In genomic region chr2:204293884-204294535, GRCh38 we compare ENCODE assay signal across 19 cellular contexts.
DNase-seq lines count a peak whose midpoint lies in the region; ATAC-seq and TF ChIP-seq lines count a peak whose summit lies in the region.
"Had no signal": no experiment of that assay in that cellular context is flagged by ENCODE, and none has a peak within 500 bp of the region (broad histone marks: within the 10 kb centered on the region; RNA-seq: fewer than 3 reads in every experiment).

No MANE protein-coding gene starts in this region.

- H3K36me3 Mint-ChIP-seq in activated CD4-positive, alpha-beta T cell treated with anti-CD3 and anti-CD28 coated beads, Interleukin-2, amount 10 ng/mL, durations not matched to agents 7 days and 5 days (ENCODE audit: low read depth), result no peaks in the 10 kb centered on the region
- H3K36me3 Mint-ChIP-seq in activated CD4-positive, alpha-beta T cell treated with anti-CD3 and anti-CD28 coated beads for 36 hours (ENCODE audit: low read depth), result no peaks in the 10 kb centered on the region
- H3K36me3 Mint-ChIP-seq: CD4-positive, alpha-beta memory T cell had no signal

- H3K4me3 ChIP-seq in lower lobe of right lung, result no peak overlapping the region
- H3K4me3 ChIP-seq: A549, SK-N-MC had no signal

- peaks cover 40% of the 10 kb centered on the region for H3K27me3 Mint-ChIP-seq in activated CD4-positive, alpha-beta T cell treated with anti-CD3 and anti-CD28 coated beads, Interleukin-2, amount 10 ng/mL, durations not matched to agents 7 days and 5 days
- H3K27me3 Mint-ChIP-seq in activated CD4-positive, alpha-beta T cell treated with anti-CD3 and anti-CD28 coated beads for 36 hours, result peaks cover 20% of the 10 kb centered on the region

- no peaks in the 10 kb centered on the region for H3K27me3 ChIP-seq in lower lobe of right lung (ENCODE audit: low read depth)

- no peaks in the 10 kb centered on the region for H3K9me3 ChIP-seq in lower lobe of right lung
- H3K9me3 ChIP-seq: A549 had no signal

- H3K27ac ChIP-seq in lower lobe of right lung, result no peak overlapping the region
- H3K27ac ChIP-seq: A549, SK-N-MC had no signal

- intact Hi-C loops in activated CD4-positive, alpha-beta T cell treated with anti-CD3 and anti-CD28 coated beads for 36 hours (cut with DNase I, micrococcal nuclease), result no loop called here
- intact Hi-C loops in lower lobe of right lung (cut with DNase I), result no loop called here

- H3K9me3 Mint-ChIP-seq in activated CD4-positive, alpha-beta T cell treated with anti-CD3 and anti-CD28 coated beads, Interleukin-2, amount 10 ng/mL, durations not matched to agents 7 days and 5 days, result no peaks in the 10 kb centered on the region
- no peaks in the 10 kb centered on the region for H3K9me3 Mint-ChIP-seq in activated CD4-positive, alpha-beta T cell treated with anti-CD3 and anti-CD28 coated beads for 36 hours (ENCODE audit: low read depth)

- H3K36me3 ChIP-seq in lower lobe of right lung, result no peaks in the 10 kb centered on the region

- TF ChIP-seq CTCF in lower lobe of right lung (IDR thresholded peaks at IDR 0.05), result no peak

- POLR2A ChIA-PET in activated CD4-positive, alpha-beta T cell treated with anti-CD3 and anti-CD28 coated beads, Interleukin-2, amount 10 ng/mL, durations not matched to agents 7 days and 5 days (lab: Charles Lee), result no interaction called here
- POLR2A ChIA-PET in activated CD4-positive, alpha-beta T cell treated with anti-CD3 and anti-CD28 coated beads for 36 hours (lab: Charles Lee), result no interaction called here

- H3K4me1 ChIP-seq in lower lobe of right lung, result peaks cover 4% of the 10 kb centered on the region
- H3K4me1 ChIP-seq: A549 had no signal

- H3K4me3 Mint-ChIP-seq in activated CD4-positive, alpha-beta T cell treated with anti-CD3 and anti-CD28 coated beads, Interleukin-2, amount 10 ng/mL, durations not matched to agents 7 days and 5 days, result no peak overlapping the region
- no peak overlapping the region for H3K4me3 Mint-ChIP-seq in activated CD4-positive, alpha-beta T cell treated with anti-CD3 and anti-CD28 coated beads for 36 hours
- H3K4me3 Mint-ChIP-seq: CD4-positive, alpha-beta memory T cell had no signal

- CTCF ChIA-PET in activated CD4-positive, alpha-beta T cell treated with anti-CD3 and anti-CD28 coated beads, Interleukin-2, amount 10 ng/mL, durations not matched to agents 7 days and 5 days (lab: Charles Lee), result interaction anchor here (0.8 kb wide), 1 partner anchor 12 kb away, joined by 3 read pairs; no protein-coding TSS in a partner anchor
- CTCF ChIA-PET in activated CD4-positive, alpha-beta T cell treated with anti-CD3 and anti-CD28 coated beads for 36 hours (lab: Charles Lee), result no interaction called here

- no peak for ATAC-seq in activated CD4-positive, alpha-beta T cell treated with anti-CD3 and anti-CD28 coated beads for 36 hours
- ATAC-seq in lower lobe of right lung (peak; percentile 62 to 72), HG02642 (IDR thresholded peaks at IDR 0.05; ENCODE audit: poor library complexity, unreplicated experiment) (no peak), left lobe of liver (no peak)
- ATAC-seq: A549 had no signal

- peak overlapping the region; percentile 43 for H3K27ac Mint-ChIP-seq in activated CD4-positive, alpha-beta T cell treated with anti-CD3 and anti-CD28 coated beads, Interleukin-2, amount 10 ng/mL, durations not matched to agents 7 days and 5 days
- H3K27ac Mint-ChIP-seq in activated CD4-positive, alpha-beta T cell treated with anti-CD3 and anti-CD28 coated beads for 36 hours, result no peak overlapping the region
- H3K27ac Mint-ChIP-seq: CD4-positive, alpha-beta memory T cell had no signal

- no peak for DNase-seq in activated CD4-positive, alpha-beta T cell treated with anti-CD3 and anti-CD28 coated beads, Interleukin-2, amount 10 ng/mL, durations not matched to agents 7 days and 5 days
- no peak for DNase-seq in activated CD4-positive, alpha-beta T cell treated with anti-CD3 and anti-CD28 coated beads for 36 hours
- peak; percentile 85 for DNase-seq in NCI-H82 (lab: John Stamatoyannopoulos, UW)
- no peak for DNase-seq in lower lobe of right lung
- DNase-seq in left lobe of liver (ENCODE audit: low spot score), result no peak
- no peak for DNase-seq in H4 (ENCODE audit: low spot score)
- DNase-seq: Calu3; CD4-positive, alpha-beta memory T cell; GDM1; MM.1S; NCI-H1092; NCI-H2081 treated with DMSO at 0.1 percent for 48 hours; NCI-H226; NCI-H526 treated with DMSO at 0.1 percent for 48 hours; OCI-M1; Right ventricle myocardium superior had no signal

- H3K4me1 Mint-ChIP-seq in activated CD4-positive, alpha-beta T cell treated with anti-CD3 and anti-CD28 coated beads, Interleukin-2, amount 10 ng/mL, durations not matched to agents 7 days and 5 days, result no peaks in the 10 kb centered on the region
- no peaks in the 10 kb centered on the region for H3K4me1 Mint-ChIP-seq in activated CD4-positive, alpha-beta T cell treated with anti-CD3 and anti-CD28 coated beads for 36 hours
- H3K4me1 Mint-ChIP-seq: CD4-positive, alpha-beta memory T cell had no signal

Comparison
In these comparisons a context has a peak if more than half of its experiments do, and no peak if none do; other contexts are left out.
1. ATAC-seq: peak in lower lobe of right lung (2 of 2); none in activated CD4-positive, alpha-beta T cell treated with anti-CD3 and anti-CD28 coated beads for 36 hours (single experiment), HG02642 (single experiment) and left lobe of liver (single experiment).